In genomic region chr20:60921021-60921622, GRCh38 we compare ENCODE assay signal across 11 cellular contexts.
DNase-seq lines count a peak whose midpoint lies in the region; ATAC-seq and TF ChIP-seq lines count a peak whose summit lies in the region.
"Had no signal": no experiment of that assay in that cellular context is flagged by ENCODE, and none has a peak within 500 bp of the region (broad histone marks: within the 10 kb centered on the region; RNA-seq: fewer than 3 reads in every experiment).

No MANE protein-coding gene starts in this region.

- H3K4me1 Mint-ChIP-seq in activated naive CD8-positive, alpha-beta T cell treated with anti-CD3 and anti-CD28 coated beads, Interleukin-2, amount 50 U/mL, for 24 hours = no peaks in the 10 kb centered on the region
- H3K4me1 Mint-ChIP-seq in activated naive CD8-positive, alpha-beta T cell treated with anti-CD3 and anti-CD28 coated beads for 36 hours = no peaks in the 10 kb centered on the region
- H3K4me1 Mint-ChIP-seq in endothelial cell (ENCODE audit: unreplicated experiment) = no peaks in the 10 kb centered on the region

- peak; percentile 24 for DNase-seq in activated naive CD8-positive, alpha-beta T cell treated with anti-CD3 and anti-CD28 coated beads, Interleukin-2, amount 50 U/mL, for 24 hours
- DNase-seq in activated naive CD8-positive, alpha-beta T cell treated with anti-CD3 and anti-CD28 coated beads for 36 hours = no peak
- DNase-seq in NAMALWA (ENCODE audit: low spot score) (peak; percentile 30), left ventricle myocardium superior (peak; percentile 78), endothelial cell (ENCODE audit: low spot score) (no peak), NCI-H446 treated with DMSO at 0.1 percent for 48 hours (lab: John Stamatoyannopoulos, UW) (no peak), NCI-H2029 treated with DMSO at 0.1 percent for 48 hours (lab: John Stamatoyannopoulos, UW) (no peak)
- peak; percentile 10 for DNase-seq in stimulated activated CD8-positive, alpha-beta memory T cell treated with anti-CD3 and anti-CD28 coated beads, Interleukin-15, amount 100 ng/mL, for 1 hour (ENCODE audit: low read depth)
- DNase-seq: NCI-H1694 had no signal

- TF ChIP-seq CTCF in endothelial cell (IDR thresholded peaks at IDR 0.05; ENCODE audit: unreplicated experiment) = no peak

- H3K27me3 Mint-ChIP-seq in activated naive CD8-positive, alpha-beta T cell treated with anti-CD3 and anti-CD28 coated beads, Interleukin-2, amount 50 U/mL, for 24 hours = no peaks in the 10 kb centered on the region
- peaks cover 9% of the 10 kb centered on the region for H3K27me3 Mint-ChIP-seq in activated naive CD8-positive, alpha-beta T cell treated with anti-CD3 and anti-CD28 coated beads for 36 hours
- peaks cover 2% of the 10 kb centered on the region for H3K27me3 Mint-ChIP-seq in endothelial cell (ENCODE audit: unreplicated experiment)
- H3K27me3 Mint-ChIP-seq: stimulated activated naive CD8-positive, alpha-beta T cell treated with anti-CD3 and anti-CD28 coated beads, Interleukin-15, Interleukin-2, amounts not matched to agents 100 ng/mL and 50 ng/mL, for 24 hours had no signal

- H3K27ac Mint-ChIP-seq in activated naive CD8-positive, alpha-beta T cell treated with anti-CD3 and anti-CD28 coated beads, Interleukin-2, amount 50 U/mL, for 24 hours = no peak overlapping the region
- H3K27ac Mint-ChIP-seq in activated naive CD8-positive, alpha-beta T cell treated with anti-CD3 and anti-CD28 coated beads for 36 hours = no peak overlapping the region
- no peak overlapping the region for H3K27ac Mint-ChIP-seq in endothelial cell (ENCODE audit: unreplicated experiment)
- H3K27ac Mint-ChIP-seq: activated naive CD8-positive, alpha-beta T cell; stimulated activated naive CD8-positive, alpha-beta T cell treated with anti-CD3 and anti-CD28 coated beads, Interleukin-15, Interleukin-2, amounts not matched to agents 100 ng/mL and 50 ng/mL, for 24 hours had no signal

- no peak for ATAC-seq in activated naive CD8-positive, alpha-beta T cell treated with anti-CD3 and anti-CD28 coated beads, Interleukin-2, amount 50 U/mL, for 24 hours
- peak; percentile 24 for ATAC-seq in left ventricle myocardium superior

- peaks cover 6% of the 10 kb centered on the region for H3K9me3 Mint-ChIP-seq in activated naive CD8-positive, alpha-beta T cell treated with anti-CD3 and anti-CD28 coated beads, Interleukin-2, amount 50 U/mL, for 24 hours
- H3K9me3 Mint-ChIP-seq in activated naive CD8-positive, alpha-beta T cell treated with anti-CD3 and anti-CD28 coated beads for 36 hours = peaks cover 4% of the 10 kb centered on the region
- no peaks in the 10 kb centered on the region for H3K9me3 Mint-ChIP-seq in endothelial cell (ENCODE audit: unreplicated experiment)

- intact Hi-C loops in left ventricle myocardium superior (cut with micrococcal nuclease) = no loop called here

- H3K36me3 Mint-ChIP-seq in activated naive CD8-positive, alpha-beta T cell treated with anti-CD3 and anti-CD28 coated beads, Interleukin-2, amount 50 U/mL, for 24 hours (ENCODE audit: low read depth) = no peaks in the 10 kb centered on the region
- H3K36me3 Mint-ChIP-seq in activated naive CD8-positive, alpha-beta T cell treated with anti-CD3 and anti-CD28 coated beads for 36 hours = no peaks in the 10 kb centered on the region
- H3K36me3 Mint-ChIP-seq in endothelial cell (ENCODE audit: low read depth, unreplicated experiment) = no peaks in the 10 kb centered on the region
- H3K36me3 Mint-ChIP-seq: activated naive CD8-positive, alpha-beta T cell had no signal

- no peak overlapping the region for H3K4me3 Mint-ChIP-seq in activated naive CD8-positive, alpha-beta T cell treated with anti-CD3 and anti-CD28 coated beads, Interleukin-2, amount 50 U/mL, for 24 hours
- H3K4me3 Mint-ChIP-seq in activated naive CD8-positive, alpha-beta T cell treated with anti-CD3 and anti-CD28 coated beads for 36 hours = no peak overlapping the region
- H3K4me3 Mint-ChIP-seq in endothelial cell (ENCODE audit: unreplicated experiment) = no peak overlapping the region
- H3K4me3 Mint-ChIP-seq: activated naive CD8-positive, alpha-beta T cell; stimulated activated naive CD8-positive, alpha-beta T cell treated with anti-CD3 and anti-CD28 coated beads, Interleukin-15, Interleukin-2, amounts not matched to agents 100 ng/mL and 50 ng/mL, for 24 hours had no signal

Comparison
In these comparisons a context has a peak if more than half of its experiments do, and no peak if none do; other contexts are left out.
1. DNase-seq: peak in activated naive CD8-positive, alpha-beta T cell treated with anti-CD3 and anti-CD28 coated beads, Interleukin-2, amount 50 U/mL, for 24 hours (single experiment), NAMALWA (single experiment), left ventricle myocardium superior (single experiment) and stimulated activated CD8-positive, alpha-beta memory T cell treated with anti-CD3 and anti-CD28 coated beads, Interleukin-15, amount 100 ng/mL, for 1 hour (single experiment); none in activated naive CD8-positive, alpha-beta T cell treated with anti-CD3 and anti-CD28 coated beads for 36 hours (single experiment), endothelial cell (single experiment), NCI-H446 treated with DMSO at 0.1 percent for 48 hours (single experiment) and NCI-H2029 treated with DMSO at 0.1 percent for 48 hours (single experiment).